Comparison of ENCODE assay signal across 35 cellular contexts in genomic region chr6:153218184-153218792, GRCh38.
"Had no signal": no experiment of that assay in that cellular context is flagged by ENCODE, and none has a peak within 500 bp of the region (broad histone marks: within the 10 kb centered on the region; RNA-seq: fewer than 3 reads in every experiment).

No MANE protein-coding gene starts in this region.

- H3K4me2 ChIP-seq: KMS-11 had no signal

- H3K9ac ChIP-seq: KMS-11 had no signal

- H3K4me3 ChIP-seq: MG63 had no signal

- H3K9me3 ChIP-seq: MG63 had no signal

- H3K27ac ChIP-seq: KMS-11 had no signal

- H3K27me3 ChIP-seq: MG63 had no signal

- DNase-seq: Karpas-422, Kasumi-1, MG63, MM.1S, MV-4-11, NCI-H1092, NCI-H1092 treated with DMSO at 0.1 percent for 48 hours, NCI-H1105, NCI-H1105 treated with DMSO at 0.1 percent for 48 hours, NCI-H1417, NCI-H1417 treated with DMSO at 0.1 percent for 48 hours, NCI-H1436, NCI-H1436 treated with DMSO at 0.1 percent for 48 hours, NCI-H146, NCI-H1694, NCI-H1694 treated with DMSO at 0.1 percent for 48 hours, NCI-H187, NCI-H187 treated with DMSO at 0.1 percent for 48 hours, NCI-H1930, NCI-H2029, NCI-H2029 treated with DMSO at 0.1 percent for 48 hours, NCI-H2081, NCI-H2081 treated with DMSO at 0.1 percent for 48 hours, NCI-H2107, NCI-H2171, NCI-H2171 treated with DMSO at 0.1 percent for 48 hours, NCI-H2227 treated with DMSO at 0.1 percent for 48 hours, NCI-H226, NCI-H345, NCI-H446, NCI-H446 treated with DMSO at 0.1 percent for 48 hours, NCI-H510A, NCI-H510A treated with DMSO at 0.1 percent for 48 hours, NCI-H524 had no signal

- H3K36me3 ChIP-seq: MG63 had no signal
